Comparison of ENCODE assay signal across 8 cellular contexts in the genomic region with DNA sequence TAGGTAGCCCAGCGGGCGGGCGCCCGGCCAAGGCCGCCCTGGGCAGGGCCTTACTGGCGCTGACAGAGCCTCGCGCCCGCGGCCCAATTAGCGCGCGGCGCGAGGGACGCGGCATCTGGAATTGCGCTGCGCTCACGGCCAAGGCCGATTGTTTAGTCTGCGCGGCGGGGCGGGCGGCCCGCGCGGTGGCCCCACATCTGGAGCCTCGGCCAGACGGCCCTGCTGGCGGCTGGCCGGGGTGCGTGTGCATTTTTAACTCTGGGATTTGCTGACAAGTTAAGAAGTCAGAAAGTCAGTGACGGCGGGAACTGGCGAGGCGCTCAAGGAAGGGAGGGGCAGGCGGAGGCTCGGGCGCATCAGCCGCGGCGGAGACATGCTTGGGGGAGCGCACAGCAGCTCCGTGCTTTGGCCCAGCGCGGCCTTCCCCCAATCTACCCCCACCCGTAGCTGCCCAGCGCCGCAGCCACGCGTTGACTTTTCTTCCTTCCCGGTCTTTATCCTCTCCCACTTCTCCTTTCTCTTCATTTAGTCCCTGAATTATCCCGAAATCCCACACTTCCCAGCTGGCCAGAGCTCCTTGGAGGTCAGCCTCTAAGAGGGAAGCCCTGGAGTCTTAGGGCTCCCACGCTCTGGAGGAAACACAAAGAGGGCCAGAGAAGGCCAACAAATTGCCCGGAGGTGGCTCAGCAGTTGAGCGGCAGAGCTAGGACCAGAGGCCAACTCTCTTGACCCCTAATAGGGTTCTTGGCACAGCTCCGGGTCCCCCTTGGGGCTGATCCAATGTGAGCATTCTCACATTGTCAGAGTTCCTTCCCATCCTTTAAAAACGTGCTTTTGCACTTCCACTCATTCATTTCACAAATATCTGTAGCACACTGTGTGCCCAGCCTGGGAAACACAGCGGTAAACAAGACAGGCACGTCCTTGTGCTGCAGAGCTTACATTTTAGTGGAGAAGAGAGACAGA.
DNase-seq lines count a peak whose midpoint lies in the region; ATAC-seq and TF ChIP-seq lines count a peak whose summit lies in the region.

No MANE protein-coding gene starts in this region.

- in situ Hi-C loops in brain microvascular endothelial cell (cut with HindIII; ENCODE audit: low pct_ligation_motif_present, low sequenced_read_pairs), result no loop called here

- ATAC-seq in GM18502 (IDR thresholded peaks at IDR 0.05; ENCODE audit: poor library complexity, unreplicated experiment), result peak; percentile 67
- no peak for ATAC-seq in HG03521 (IDR thresholded peaks at IDR 0.05; ENCODE audit: unreplicated experiment)

- TF ChIP-seq CTCF in brain microvascular endothelial cell (IDR thresholded peaks at IDR 0.05; ENCODE audit: low read depth, low read length, missing control alignments), result no peak

- peaks cover 9% of the 10 kb centered on the region for H3K27me3 ChIP-seq in brain microvascular endothelial cell (replicated peaks)

- H3K27ac ChIP-seq in brain microvascular endothelial cell, result no peak overlapping the region
- peak overlapping the region in 12 of 21 experiments; percentile 8 to 79 (median 45) for H3K27ac ChIP-seq in skin epidermis

- H3K36me3 ChIP-seq in brain microvascular endothelial cell (replicated peaks), result no peaks in the 10 kb centered on the region

- DNase-seq in AG08395 (ENCODE audit: low spot score), result peak; percentile 73
- peak; percentile 12 for DNase-seq in MV-4-11 (lab: John Stamatoyannopoulos, UW)
- peak; percentile 39 for DNase-seq in brain microvascular endothelial cell
- peak; percentile 81 for DNase-seq in iris pigment epithelial cell (ENCODE audit: low read depth)
- no peak for DNase-seq in HPDE6-E6E7 (ENCODE audit: extremely low spot score)

- H3K4me3 ChIP-seq in brain microvascular endothelial cell (ENCODE audit: low read depth, low read length) (peak overlapping the region; percentile 30), skin epidermis (peak overlapping the region in 3 of 7 experiments; percentile 9 to 39 (median 18))
